Comparison of ENCODE assay signal across 13 cellular contexts in the genomic region with DNA sequence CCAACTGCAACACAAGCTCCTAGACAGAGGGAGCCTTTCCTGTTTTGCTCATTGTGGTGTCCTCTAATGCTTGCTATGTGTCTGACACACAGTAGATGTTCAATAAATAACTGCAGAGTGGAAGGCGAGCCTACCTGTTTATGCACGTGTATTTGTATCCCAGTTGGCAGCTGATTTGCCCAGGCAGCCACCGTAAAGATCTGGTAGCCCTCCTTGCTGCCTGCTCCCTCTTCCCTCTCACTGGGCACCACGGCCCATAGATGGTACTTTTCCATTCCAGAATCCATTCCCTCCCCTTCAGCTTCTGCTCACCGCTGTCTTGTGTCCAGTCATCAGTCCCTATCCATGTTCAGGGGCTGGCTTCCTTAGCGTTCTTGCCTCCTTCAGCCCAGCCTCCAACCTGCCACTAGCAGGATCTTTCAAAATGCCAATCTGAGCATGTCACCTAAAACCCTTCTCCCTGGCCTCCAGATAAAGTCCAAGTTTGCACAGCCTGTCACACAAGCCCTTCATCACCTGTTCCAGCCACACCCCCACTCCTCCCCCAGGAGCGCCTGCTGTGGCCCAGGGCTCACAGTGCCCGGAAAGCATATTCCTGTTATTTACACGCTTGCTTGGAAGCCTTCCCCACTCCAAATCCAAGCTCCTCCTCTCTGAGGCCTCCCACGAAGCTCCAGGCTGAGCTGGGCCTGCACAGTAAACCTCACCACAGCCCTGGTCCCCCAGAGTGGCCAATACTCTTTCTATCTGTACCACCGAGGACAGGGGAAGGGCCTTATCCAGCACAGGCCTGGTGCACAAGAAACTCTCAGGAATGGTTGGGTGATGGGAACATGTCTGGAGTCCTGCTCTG. TPM values are rescaled to one million over a fixed set of nuclear protein-coding genes. Genes with fewer than 3 reads are reported as not detected.
DNase-seq lines count a peak whose midpoint lies in the region; ATAC-seq and TF ChIP-seq lines count a peak whose summit lies in the region.
"Had no signal": no experiment of that assay in that cellular context is flagged by ENCODE, and none has a peak within 500 bp of the region (broad histone marks: within the 10 kb centered on the region; RNA-seq: fewer than 3 reads in every experiment).

No MANE protein-coding gene starts in this region.

- no peak overlapping the region for H3K27ac Mint-ChIP-seq in activated CD4-positive, alpha-beta T cell treated with anti-CD3 and anti-CD28 coated beads, Interleukin-2, amount 10 ng/mL, durations not matched to agents 7 days and 5 days
- H3K27ac Mint-ChIP-seq: activated naive CD4-positive, alpha-beta T cell treated with anti-CD3 and anti-CD28 coated beads, Interleukin-2, amount 10 ng/mL, durations not matched to agents 7 days and 5 days had no signal

- POLR2A ChIA-PET in activated CD4-positive, alpha-beta T cell treated with anti-CD3 and anti-CD28 coated beads, Interleukin-2, amount 10 ng/mL, durations not matched to agents 7 days and 5 days (lab: Charles Lee) = no interaction called here

- H3K27me3 ChIP-seq in cardiac muscle cell = no peaks in the 10 kb centered on the region
- H3K27me3 ChIP-seq: BLaER1 treated with 17β-estradiol and CSF1 and Interleukin-3, amounts not matched to agents 10 nM and 100 nM had no signal

- ATAC-seq in Right ventricle myocardium inferior (peak; percentile 54), omental fat pad (ENCODE audit: low FRiP score) (peak; percentile 75)
- ATAC-seq: PC-3 had no signal

- intact Hi-C loops in Right ventricle myocardium inferior (cut with DNase I) (no loop called here), cardiac septum (cut with DNase I) (loop anchor here (5.0 kb wide), 1 partner anchor 37 kb away; no protein-coding TSS in a partner anchor)

- CTCF ChIA-PET in activated CD4-positive, alpha-beta T cell treated with anti-CD3 and anti-CD28 coated beads, Interleukin-2, amount 10 ng/mL, durations not matched to agents 7 days and 5 days (lab: Charles Lee) = interaction anchor here (0.5 to 1.9 kb wide), 4 partner anchors 10 to 222 kb away, joined by 3 to 4 read pairs (median 3); no protein-coding TSS in a partner anchor

- peaks cover 10% of the 10 kb centered on the region for H3K27me3 Mint-ChIP-seq in activated CD4-positive, alpha-beta T cell treated with anti-CD3 and anti-CD28 coated beads, Interleukin-2, amount 10 ng/mL, durations not matched to agents 7 days and 5 days

- peak overlapping the region; percentile 90 for H3K27ac ChIP-seq in cardiac muscle cell
- H3K27ac ChIP-seq: BLaER1 treated with 17β-estradiol and CSF1 and Interleukin-3, amounts not matched to agents 10 nM and 100 nM had no signal

- H3K4me1 ChIP-seq in cardiac muscle cell (ENCODE audit: low read depth) = peaks cover 31% of the 10 kb centered on the region

- H3K36me3 Mint-ChIP-seq in activated CD4-positive, alpha-beta T cell treated with anti-CD3 and anti-CD28 coated beads, Interleukin-2, amount 10 ng/mL, durations not matched to agents 7 days and 5 days (ENCODE audit: low read depth) = no peaks in the 10 kb centered on the region
- H3K36me3 Mint-ChIP-seq: activated naive CD4-positive, alpha-beta T cell treated with anti-CD3 and anti-CD28 coated beads, Interleukin-2, amount 10 ng/mL, durations not matched to agents 7 days and 5 days had no signal

- no peaks in the 10 kb centered on the region for H3K4me1 Mint-ChIP-seq in activated CD4-positive, alpha-beta T cell treated with anti-CD3 and anti-CD28 coated beads, Interleukin-2, amount 10 ng/mL, durations not matched to agents 7 days and 5 days
- H3K4me1 Mint-ChIP-seq: activated naive CD4-positive, alpha-beta T cell treated with anti-CD3 and anti-CD28 coated beads, Interleukin-2, amount 10 ng/mL, durations not matched to agents 7 days and 5 days had no signal

- DNase-seq in Right ventricle myocardium inferior (ENCODE audit: missing footprints) = no peak
- no peak for DNase-seq in cardiac septum (ENCODE audit: low spot score)
- peak; percentile 64 to 68 for DNase-seq in cardiac muscle cell (ENCODE audit: low read depth in 1 of 2, low spot score in 1 of 2)
- no peak for DNase-seq in omental fat pad (ENCODE audit: low spot score)
- no peak for DNase-seq in islet precursor cell
- no peak for DNase-seq in stimulated activated CD8-positive, alpha-beta memory T cell treated with anti-CD3 and anti-CD28 coated beads, Interleukin-4, amount 100 ng/mL, for 48 hours
- no peak for DNase-seq in activated CD4-positive, alpha-beta T cell treated with anti-CD3 and anti-CD28 coated beads, Interleukin-2, amount 10 ng/mL, durations not matched to agents 7 days and 5 days
- no peak for DNase-seq in GM10266 (ENCODE audit: extremely low spot score)
- DNase-seq: activated CD4-positive, CD25-positive, alpha-beta regulatory T cell; activated naive CD4-positive, alpha-beta T cell treated with anti-CD3 and anti-CD28 coated beads, Interleukin-2, amount 10 ng/mL, durations not matched to agents 7 days and 5 days; PC-3 had no signal

- no peak overlapping the region for H3K4me3 ChIP-seq in cardiac muscle cell
- H3K4me3 ChIP-seq: BLaER1 treated with 17β-estradiol and CSF1 and Interleukin-3, amounts not matched to agents 10 nM and 100 nM had no signal

- TF ChIP-seq CTCF in cardiac muscle cell (IDR thresholded peaks at IDR 0.05; ENCODE audit: low read depth, low read length) (no peak), omental fat pad (IDR thresholded peaks at IDR 0.05) (no peak), GM10266 (IDR thresholded peaks at IDR 0.05; ENCODE audit: control insufficient read depth, insufficient read depth, low read depth, missing control alignments) (no peak)

- H3K36me3 ChIP-seq in cardiac muscle cell = peaks cover 11% of the 10 kb centered on the region

- H3K4me3 Mint-ChIP-seq in activated CD4-positive, alpha-beta T cell treated with anti-CD3 and anti-CD28 coated beads, Interleukin-2, amount 10 ng/mL, durations not matched to agents 7 days and 5 days = no peak overlapping the region
- H3K4me3 Mint-ChIP-seq: activated naive CD4-positive, alpha-beta T cell treated with anti-CD3 and anti-CD28 coated beads, Interleukin-2, amount 10 ng/mL, durations not matched to agents 7 days and 5 days had no signal

- H3K9me3 Mint-ChIP-seq in activated CD4-positive, alpha-beta T cell treated with anti-CD3 and anti-CD28 coated beads, Interleukin-2, amount 10 ng/mL, durations not matched to agents 7 days and 5 days = no peaks in the 10 kb centered on the region
- H3K9me3 Mint-ChIP-seq: activated naive CD4-positive, alpha-beta T cell treated with anti-CD3 and anti-CD28 coated beads, Interleukin-2, amount 10 ng/mL, durations not matched to agents 7 days and 5 days had no signal

- H3K9me3 ChIP-seq in cardiac muscle cell (ENCODE audit: low read depth) = no peaks in the 10 kb centered on the region

RNA-seq across cellular contexts. Expression of a gene that starts 21.0 kb away (rescaled TPM):
- total RNA-seq in Right ventricle myocardium inferior (60.1 TPM), cardiac septum (56.6 TPM), cardiac muscle cell (56.5 and 58.0 TPM in 2 replicates), omental fat pad (10 to 100 TPM; 47.1 to 73.6 (median 55.5) TPM)
- 65.4 and 81.5 TPM in 2 replicates for polyA plus RNA-seq in cardiac muscle cell
- under 1 TPM; 0.52 to 0.73 TPM for total RNA-seq in activated CD4-positive, alpha-beta T cell treated with anti-CD3 and anti-CD28 coated beads, Interleukin-2, amount 10 ng/mL, durations not matched to agents 7 days and 5 days
- polyA plus RNA-seq: neural cell had no signal

Comparison
In these comparisons a context has a peak if more than half of its experiments do, and no peak if none do; other contexts are left out.
1. DNase-seq: peak in cardiac muscle cell (2 of 2); none in Right ventricle myocardium inferior (single experiment), cardiac septum (single experiment), omental fat pad (single experiment), islet precursor cell (single experiment), stimulated activated CD8-positive, alpha-beta memory T cell treated with anti-CD3 and anti-CD28 coated beads, Interleukin-4, amount 100 ng/mL, for 48 hours (single experiment), activated CD4-positive, alpha-beta T cell treated with anti-CD3 and anti-CD28 coated beads, Interleukin-2, amount 10 ng/mL, durations not matched to agents 7 days and 5 days (single experiment) and GM10266 (single experiment).
2. RNA of a gene that starts 21.0 kb away (total RNA-seq): 47.1 to 73.6 TPM in omental fat pad, 60.1 TPM in Right ventricle myocardium inferior (single experiment), 56.5 to 58.0 TPM in cardiac muscle cell and 56.6 TPM in cardiac septum (single experiment); 0.52 to 0.73 TPM in activated CD4-positive, alpha-beta T cell treated with anti-CD3 and anti-CD28 coated beads, Interleukin-2, amount 10 ng/mL, durations not matched to agents 7 days and 5 days; every median in the first group is over 10 times any median in the second.